In genomic region chr3:186502942-186503712, GRCh38 we compare ENCODE assay signal across 16 cellular contexts. TPM values are rescaled to one million over a fixed set of nuclear protein-coding genes. Genes with fewer than 3 reads are reported as not detected.
DNase-seq lines count a peak whose midpoint lies in the region; ATAC-seq and TF ChIP-seq lines count a peak whose summit lies in the region.
"Had no signal": no experiment of that assay in that cellular context is flagged by ENCODE, and none has a peak within 500 bp of the region (broad histone marks: within the 10 kb centered on the region; RNA-seq: fewer than 3 reads in every experiment).

No MANE protein-coding gene starts in this region.

- H3K27ac Mint-ChIP-seq in activated CD8-positive, alpha-beta memory T cell treated with anti-CD3 and anti-CD28 coated beads, Interleukin-2, amount 10 ng/mL, durations not matched to agents 7 days and 5 days = peak overlapping the region; percentile 50
- H3K27ac Mint-ChIP-seq in HFFc6 = no peak overlapping the region
- H3K27ac Mint-ChIP-seq in activated naive CD8-positive, alpha-beta T cell treated with anti-CD3 and anti-CD28 coated beads, Interleukin-2, amount 10 ng/mL, durations not matched to agents 7 days and 5 days = no peak overlapping the region

- TF ChIP-seq CTCF in HFFc6 (IDR thresholded peaks at IDR 0.05) = no peak
- no peak for TF ChIP-seq CTCF in osteoblast (IDR thresholded peaks at IDR 0.05; ENCODE audit: extremely low read depth, low read depth, low read length)

- H3K4me3 ChIP-seq in osteoblast (ENCODE audit: insufficient read depth, low read length) = peak overlapping the region; percentile 36
- H3K4me3 ChIP-seq in H7 (ENCODE audit: insufficient read depth, low read depth, low read length) = no peak overlapping the region
- H3K4me3 ChIP-seq: psoas muscle had no signal

- no peaks in the 10 kb centered on the region for H3K9me3 Mint-ChIP-seq in activated CD8-positive, alpha-beta memory T cell treated with anti-CD3 and anti-CD28 coated beads, Interleukin-2, amount 10 ng/mL, durations not matched to agents 7 days and 5 days (ENCODE audit: low read depth)
- peaks cover 8% of the 10 kb centered on the region; the same call in 1 of the 2 replicates for H3K9me3 Mint-ChIP-seq in HFFc6
- peaks cover 3% of the 10 kb centered on the region for H3K9me3 Mint-ChIP-seq in activated naive CD8-positive, alpha-beta T cell treated with anti-CD3 and anti-CD28 coated beads, Interleukin-2, amount 10 ng/mL, durations not matched to agents 7 days and 5 days

- H3K27me3 ChIP-seq in osteoblast (ENCODE audit: insufficient read depth, low read length) (peaks cover 15% of the 10 kb centered on the region), H7 (ENCODE audit: control insufficient read depth, insufficient read depth, low read length) (peaks cover 1% of the 10 kb centered on the region; the same call in 1 of the 2 replicates)

- POLR2A ChIA-PET in activated naive CD8-positive, alpha-beta T cell treated with anti-CD3 and anti-CD28 coated beads, Interleukin-2, amount 10 ng/mL, durations not matched to agents 7 days and 5 days (lab: Charles Lee) = no interaction called here

- H3K4me2 ChIP-seq in osteoblast (ENCODE audit: insufficient read depth, low read length) = peak overlapping the region; percentile 25

- ATAC-seq in activated CD8-positive, alpha-beta memory T cell treated with anti-CD3 and anti-CD28 coated beads, Interleukin-2, amount 10 ng/mL, durations not matched to agents 7 days and 5 days = peak; percentile 63
- ATAC-seq in activated naive CD8-positive, alpha-beta T cell treated with anti-CD3 and anti-CD28 coated beads, Interleukin-2, amount 10 ng/mL, durations not matched to agents 7 days and 5 days (ENCODE audit: low read depth) = peak; percentile 26
- ATAC-seq: left colon, psoas muscle had no signal

- no peak overlapping the region for H2AFZ ChIP-seq in osteoblast (ENCODE audit: low read length)

- no peak overlapping the region for H3K27ac ChIP-seq in osteoblast (ENCODE audit: low read depth, low read length)
- H3K27ac ChIP-seq: psoas muscle had no signal

- H3K79me2 ChIP-seq in osteoblast (ENCODE audit: insufficient read depth, low read length) = no peaks in the 10 kb centered on the region

- no peaks in the 10 kb centered on the region for H3K9me3 ChIP-seq in osteoblast (ENCODE audit: low read depth, low read length)

- no peaks in the 10 kb centered on the region for H3K4me1 ChIP-seq in osteoblast (ENCODE audit: insufficient read depth, low read length)
- H3K4me1 ChIP-seq: psoas muscle had no signal

- H3K36me3 ChIP-seq in osteoblast (ENCODE audit: insufficient read depth, low read length) (no peaks in the 10 kb centered on the region), H7 (replicated peaks; ENCODE audit: control insufficient read depth, insufficient read depth, low read length) (no peaks in the 10 kb centered on the region)

- CTCF ChIA-PET in activated CD8-positive, alpha-beta memory T cell treated with anti-CD3 and anti-CD28 coated beads, Interleukin-2, amount 10 ng/mL, durations not matched to agents 7 days and 5 days (lab: Charles Lee) = no interaction called here

- H3K4me3 Mint-ChIP-seq in activated CD8-positive, alpha-beta memory T cell treated with anti-CD3 and anti-CD28 coated beads, Interleukin-2, amount 10 ng/mL, durations not matched to agents 7 days and 5 days = peak overlapping the region; percentile 59
- H3K4me3 Mint-ChIP-seq in HFFc6 = peak overlapping the region; percentile 36; the same call in 1 of the 2 replicates
- H3K4me3 Mint-ChIP-seq in activated naive CD8-positive, alpha-beta T cell treated with anti-CD3 and anti-CD28 coated beads, Interleukin-2, amount 10 ng/mL, durations not matched to agents 7 days and 5 days = peak overlapping the region; percentile 62

- H3K4me1 Mint-ChIP-seq in activated CD8-positive, alpha-beta memory T cell treated with anti-CD3 and anti-CD28 coated beads, Interleukin-2, amount 10 ng/mL, durations not matched to agents 7 days and 5 days = peaks cover 12% of the 10 kb centered on the region
- H3K4me1 Mint-ChIP-seq in HFFc6 (ENCODE audit: low read depth) = no peaks in the 10 kb centered on the region
- peaks cover 8% of the 10 kb centered on the region for H3K4me1 Mint-ChIP-seq in activated naive CD8-positive, alpha-beta T cell treated with anti-CD3 and anti-CD28 coated beads, Interleukin-2, amount 10 ng/mL, durations not matched to agents 7 days and 5 days

- no peaks in the 10 kb centered on the region for H4K20me1 ChIP-seq in osteoblast (ENCODE audit: insufficient read depth, low read length)

- H3K27me3 Mint-ChIP-seq in activated CD8-positive, alpha-beta memory T cell treated with anti-CD3 and anti-CD28 coated beads, Interleukin-2, amount 10 ng/mL, durations not matched to agents 7 days and 5 days = peaks cover 17% of the 10 kb centered on the region
- H3K27me3 Mint-ChIP-seq in HFFc6 (ENCODE audit: insufficient read depth) = peaks cover 29% of the 10 kb centered on the region
- H3K27me3 Mint-ChIP-seq in activated naive CD8-positive, alpha-beta T cell treated with anti-CD3 and anti-CD28 coated beads, Interleukin-2, amount 10 ng/mL, durations not matched to agents 7 days and 5 days = no peaks in the 10 kb centered on the region

- H3K36me3 Mint-ChIP-seq in activated CD8-positive, alpha-beta memory T cell treated with anti-CD3 and anti-CD28 coated beads, Interleukin-2, amount 10 ng/mL, durations not matched to agents 7 days and 5 days = peaks cover 3% of the 10 kb centered on the region
- H3K36me3 Mint-ChIP-seq in HFFc6 (ENCODE audit: low read depth) = no peaks in the 10 kb centered on the region; the same call in 1 of the 2 replicates
- peaks cover 2% of the 10 kb centered on the region for H3K36me3 Mint-ChIP-seq in activated naive CD8-positive, alpha-beta T cell treated with anti-CD3 and anti-CD28 coated beads, Interleukin-2, amount 10 ng/mL, durations not matched to agents 7 days and 5 days

- no peak for DNase-seq in activated CD8-positive, alpha-beta memory T cell treated with anti-CD3 and anti-CD28 coated beads, Interleukin-2, amount 10 ng/mL, durations not matched to agents 7 days and 5 days
- no peak for DNase-seq in activated CD8-positive, alpha-beta memory T cell treated with anti-CD3 and anti-CD28 coated beads, Interleukin-2, amount 50 U/mL, for 48 hours
- DNase-seq in HFFc6 (no peak), osteoblast (ENCODE audit: insufficient read length, low spot score, missing footprints) (no peak), H7 (no peak), NCI-H1694 (lab: John Stamatoyannopoulos, UW) (no peak), islet precursor cell (no peak)
- DNase-seq in activated naive CD8-positive, alpha-beta T cell treated with anti-CD3 and anti-CD28 coated beads, Interleukin-2, amount 10 ng/mL, durations not matched to agents 7 days and 5 days = no peak
- DNase-seq: activated CD4-positive, alpha-beta T cell treated with anti-CD3 and anti-CD28 coated beads for 48 hours; activated gamma-delta T cell; GDM1; hypothalamus; left colon; NCI-H2029 treated with DMSO at 0.1 percent for 48 hours; NCI-H69; psoas muscle had no signal

RNA-seq across cellular contexts. Expression of gene CRYGS, which starts 41.1 kb away (rescaled TPM):
- total RNA-seq in activated CD8-positive, alpha-beta memory T cell treated with anti-CD3 and anti-CD28 coated beads, Interleukin-2, amount 10 ng/mL, durations not matched to agents 7 days and 5 days = 1 to 10 TPM; 3.8 to 4.7 TPM
- under 1 TPM; 0.34 to 0.87 (median 0.68) TPM for total RNA-seq in HFFc6 (2021; fragmentation: NEBNext Ultra II Directional; extraction: Animal tissue kit (Norgen Biotek cat#: 25700))
- 1 to 10 TPM; 4.5 to 6.7 TPM for total RNA-seq in activated naive CD8-positive, alpha-beta T cell treated with anti-CD3 and anti-CD28 coated beads, Interleukin-2, amount 10 ng/mL, durations not matched to agents 7 days and 5 days
- 0.88 and 1.8 TPM in 2 replicates for total RNA-seq in osteoblast
- 0.81 and 1.8 TPM in 2 replicates for total RNA-seq in H7 (2014; rRNA removed; shearing (Covaris generic))
